ENCODE assay signal across 7 cellular contexts in genomic region chr3:129121016-129121791, GRCh38. TPM values are rescaled to one million over a fixed set of nuclear protein-coding genes. Genes with fewer than 3 reads are reported as not detected.
DNase-seq lines count a peak whose midpoint lies in the region; ATAC-seq and TF ChIP-seq lines count a peak whose summit lies in the region.

No MANE protein-coding gene starts in this region.

- peak; percentile 3 for ATAC-seq in GM19035 (IDR thresholded peaks at IDR 0.05; ENCODE audit: unreplicated experiment)
- ATAC-seq in HG03521 (IDR thresholded peaks at IDR 0.05; ENCODE audit: unreplicated experiment): peak; percentile 3

- H3K9me3 Mint-ChIP-seq in activated CD4-positive, alpha-beta memory T cell treated with anti-CD3 and anti-CD28 coated beads, Interleukin-2, amount 10 ng/mL, durations not matched to agents 7 days and 5 days: no peaks in the 10 kb centered on the region
- H3K9me3 Mint-ChIP-seq in nephron progenitor cell: no peaks in the 10 kb centered on the region

- H3K27ac Mint-ChIP-seq in activated CD4-positive, alpha-beta memory T cell treated with anti-CD3 and anti-CD28 coated beads, Interleukin-2, amount 10 ng/mL, durations not matched to agents 7 days and 5 days: peak overlapping the region; percentile 96
- no peak overlapping the region for H3K27ac Mint-ChIP-seq in nephron progenitor cell

- peaks cover 39% of the 10 kb centered on the region for H3K36me3 Mint-ChIP-seq in activated CD4-positive, alpha-beta memory T cell treated with anti-CD3 and anti-CD28 coated beads, Interleukin-2, amount 10 ng/mL, durations not matched to agents 7 days and 5 days (ENCODE audit: low read depth)
- H3K36me3 Mint-ChIP-seq in nephron progenitor cell (ENCODE audit: low read depth): peaks cover 19% of the 10 kb centered on the region

- TF ChIP-seq CTCF in epithelial cell of proximal tubule (conservative IDR thresholded peaks at IDR 0.05; ENCODE audit: low read depth, low read length): no peak
- TF ChIP-seq CTCF in nephron progenitor cell (IDR thresholded peaks at IDR 0.05): no peak

- H3K27me3 Mint-ChIP-seq in activated CD4-positive, alpha-beta memory T cell treated with anti-CD3 and anti-CD28 coated beads, Interleukin-2, amount 10 ng/mL, durations not matched to agents 7 days and 5 days: no peaks in the 10 kb centered on the region
- H3K27me3 Mint-ChIP-seq in nephron progenitor cell (ENCODE audit: low read depth, poor library complexity): peaks cover 18% of the 10 kb centered on the region

- POLR2A ChIA-PET in activated CD4-positive, alpha-beta memory T cell treated with anti-CD3 and anti-CD28 coated beads, Interleukin-2, amount 10 ng/mL, durations not matched to agents 7 days and 5 days (lab: Charles Lee): interaction anchor here (0.7 to 8.4 kb wide), 35 partner anchors 8 to 470 kb away, joined by 3 to 111 read pairs (median 5); partner anchors contain the start of genes ACAD9, CNBP, COPG1 and HMCES

- peak overlapping the region; percentile 91 for H3K4me3 Mint-ChIP-seq in activated CD4-positive, alpha-beta memory T cell treated with anti-CD3 and anti-CD28 coated beads, Interleukin-2, amount 10 ng/mL, durations not matched to agents 7 days and 5 days
- peak overlapping the region; percentile 84 for H3K4me3 Mint-ChIP-seq in nephron progenitor cell

- H3K4me3 ChIP-seq in epithelial cell of proximal tubule (ENCODE audit: low read depth, low read length): peak overlapping the region; percentile 90

- CTCF ChIA-PET in activated CD4-positive, alpha-beta memory T cell treated with anti-CD3 and anti-CD28 coated beads, Interleukin-2, amount 10 ng/mL, durations not matched to agents 7 days and 5 days (lab: Charles Lee): interaction anchor here (0.8 to 5.0 kb wide), 16 partner anchors 53 to 504 kb away, joined by 3 to 63 read pairs (median 4); partner anchors contain the start of genes COPG1 and RAB7A

- DNase-seq in activated CD4-positive, alpha-beta memory T cell treated with anti-CD3 and anti-CD28 coated beads, Interleukin-2, amount 10 ng/mL, durations not matched to agents 7 days and 5 days: peak; percentile 60
- DNase-seq in epithelial cell of proximal tubule (ENCODE audit: low read depth): no peak
- no peak for DNase-seq in nephron progenitor cell
- DNase-seq in NCI-H345 (lab: John Stamatoyannopoulos, UW): no peak
- DNase-seq in NCI-H2081 (lab: John Stamatoyannopoulos, UW): no peak

- H3K4me1 Mint-ChIP-seq in activated CD4-positive, alpha-beta memory T cell treated with anti-CD3 and anti-CD28 coated beads, Interleukin-2, amount 10 ng/mL, durations not matched to agents 7 days and 5 days: peaks cover 48% of the 10 kb centered on the region
- H3K4me1 Mint-ChIP-seq in nephron progenitor cell: peaks cover 51% of the 10 kb centered on the region

RNA-seq across cellular contexts. Expression of gene RAB43, which starts 0.4 kb away (rescaled TPM):
- 10 to 100 TPM; 46.3 to 48.1 TPM for total RNA-seq in activated CD4-positive, alpha-beta memory T cell treated with anti-CD3 and anti-CD28 coated beads, Interleukin-2, amount 10 ng/mL, durations not matched to agents 7 days and 5 days
- 14.5 and 22.4 TPM in 2 replicates for total RNA-seq in epithelial cell of proximal tubule

RNA-seq across cellular contexts. Expression of gene ISY1, which starts 39.7 kb away (rescaled TPM):
- 10 to 100 TPM; 63.9 to 66.2 TPM for total RNA-seq in activated CD4-positive, alpha-beta memory T cell treated with anti-CD3 and anti-CD28 coated beads, Interleukin-2, amount 10 ng/mL, durations not matched to agents 7 days and 5 days
- total RNA-seq in epithelial cell of proximal tubule: 7.8 and 33.1 TPM in 2 replicates
